ENCODE assay signal across 22 cellular contexts in the genomic region with DNA sequence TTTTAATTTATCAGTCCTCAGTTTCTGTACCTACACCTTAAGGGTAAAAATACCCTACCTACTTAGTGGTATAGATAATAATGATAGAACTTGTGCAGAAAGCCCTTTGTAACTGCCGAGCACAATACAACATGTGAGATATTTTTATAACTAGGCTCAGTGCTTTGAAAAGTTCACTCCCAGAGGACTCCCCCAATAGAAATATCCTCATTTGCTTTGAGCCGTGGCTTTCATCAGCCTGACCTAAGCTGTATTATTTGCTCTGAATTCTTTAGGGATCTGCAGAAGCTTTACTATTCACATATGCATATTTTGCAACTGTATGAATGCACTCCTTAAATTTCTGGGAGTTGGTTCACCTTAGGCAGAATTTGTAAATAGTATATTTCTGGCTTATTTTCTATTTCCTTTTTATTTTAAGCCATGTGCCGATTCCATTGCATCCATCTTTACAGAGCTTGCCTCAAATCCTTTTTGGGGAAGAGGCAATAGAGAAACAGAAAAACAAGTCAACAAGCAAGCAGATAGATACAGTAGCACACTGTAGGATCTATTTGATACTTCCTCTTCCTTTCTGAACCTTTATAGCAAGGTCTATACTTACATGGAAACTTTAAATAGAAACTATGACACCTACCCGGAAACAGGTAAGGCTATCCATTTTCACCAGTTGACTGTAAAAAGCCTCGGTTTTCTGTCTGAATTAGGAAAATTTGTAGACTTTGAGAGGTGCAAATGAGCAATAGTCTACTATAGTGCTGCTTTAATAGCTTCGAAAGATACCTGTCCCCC.
DNase-seq lines count a peak whose midpoint lies in the region; ATAC-seq, FAIRE-seq and TF ChIP-seq lines count a peak whose summit lies in the region.
"Had no signal": no experiment of that assay in that cellular context is flagged by ENCODE, and none has a peak within 500 bp of the region (broad histone marks: within the 10 kb centered on the region; RNA-seq: fewer than 3 reads in every experiment).

No MANE protein-coding gene starts in this region.

- no peaks in the 10 kb centered on the region for H3K4me1 Mint-ChIP-seq in MCF 10A (ENCODE audit: insufficient read depth, unreplicated experiment)

- H3K9me2 ChIP-seq in OCI-LY1 (ENCODE audit: low read depth, low read length) = no peaks in the 10 kb centered on the region

- H3K4me1 ChIP-seq in OCI-LY1 (ENCODE audit: insufficient read depth, low read length, severe bottlenecking) (peaks cover 19% of the 10 kb centered on the region), small intestine (ENCODE audit: control insufficient read depth in 2 of 2, insufficient read depth in 1 of 2, low read depth in 1 of 2, low read length in 1 of 2) (no peaks in the 10 kb centered on the region), mammary epithelial cell (ENCODE audit: insufficient read depth, low read length) (no peaks in the 10 kb centered on the region)
- H3K4me1 ChIP-seq: SJSA1, uterus had no signal

- WGBS in small intestine, 3 donors = 80 to 85% (median 81%) methylated on average over 6 of the region's 6 CpGs
- WGBS in mammary epithelial cell (ENCODE audit: low coverage, missing lambda C conversion rate) = 55% methylated on average over 6 of the region's 6 CpGs

- H3K9me3 Mint-ChIP-seq in MCF 10A (ENCODE audit: unreplicated experiment) = peaks cover 9% of the 10 kb centered on the region
- H3K9me3 Mint-ChIP-seq: activated T-helper 2 cell treated with anti-CD3 and anti-CD28 coated beads, Interferon-gamma antibody, Interleukin-2, Interleukin-4, amounts not matched to agents 10 μg/mL and 5 μg/mL and 100 μg/mL, durations not matched to agents 14 hours and 24 hours and 36 hours had no signal

- ATAC-seq in GM21360 (IDR thresholded peaks at IDR 0.05; ENCODE audit: unreplicated experiment) (peak; percentile 89), HG03095 (IDR thresholded peaks at IDR 0.05; ENCODE audit: unreplicated experiment) (peak; percentile 80)
- ATAC-seq: activated CD8-positive, alpha-beta T cell treated with anti-CD3 and anti-CD28 coated beads, Interleukin-2, amount 10 ng/mL, durations not matched to agents 7 days and 5 days; HCT116; mucosa of descending colon had no signal

- H3K79me2 ChIP-seq in OCI-LY1 (ENCODE audit: insufficient read depth, low read length) = no peaks in the 10 kb centered on the region
- H3K79me2 ChIP-seq in mammary epithelial cell (ENCODE audit: insufficient read depth, low read length) = no peaks in the 10 kb centered on the region

- POLR2A ChIA-PET in MCF 10A (lab: Yijun Ruan, JAX) = no interaction called here

- no peak for TF ChIP-seq CTCF in OCI-LY1 (IDR thresholded peaks at IDR 0.05; ENCODE audit: low read length)
- no peak for TF ChIP-seq CTCF in GM20000 (IDR thresholded peaks at IDR 0.05; ENCODE audit: extremely low read depth, missing control alignments)
- TF ChIP-seq CTCF in mammary epithelial cell (conservative IDR thresholded peaks at IDR 0.05 in 1 of 2, IDR thresholded peaks at IDR 0.05 in 1 of 2; ENCODE audit: extremely low read depth in 1 of 2, insufficient read depth in 1 of 2, low read depth in 1 of 2, low read length in 2 of 2) = no peak
- TF ChIP-seq CTCF in MCF 10A (IDR thresholded peaks at IDR 0.05; ENCODE audit: unreplicated experiment) = no peak

- peak overlapping the region; percentile 46 for H3K4me2 ChIP-seq in OCI-LY1 (ENCODE audit: low read length)
- H3K4me2 ChIP-seq in mammary epithelial cell (ENCODE audit: insufficient read depth, low read depth, low read length) = no peak overlapping the region
- H3K4me2 ChIP-seq: smooth muscle cell had no signal

- H3K27ac Mint-ChIP-seq in MCF 10A (ENCODE audit: low read depth, unreplicated experiment) = no peak overlapping the region
- H3K27ac Mint-ChIP-seq: activated CD8-positive, alpha-beta T cell treated with anti-CD3 and anti-CD28 coated beads, Interleukin-2, amount 10 ng/mL, durations not matched to agents 7 days and 5 days; activated T-helper 2 cell treated with anti-CD3 and anti-CD28 coated beads, Interferon-gamma antibody, Interleukin-2, Interleukin-4, amounts not matched to agents 10 μg/mL and 5 μg/mL and 100 μg/mL, durations not matched to agents 14 hours and 24 hours and 36 hours had no signal

- H3K27me3 Mint-ChIP-seq in MCF 10A (ENCODE audit: insufficient read depth, unreplicated experiment) = no peaks in the 10 kb centered on the region

- H3K4me3 ChIP-seq in OCI-LY1 (ENCODE audit: low read depth, low read length, poor library complexity, severe bottlenecking) = peak overlapping the region; percentile 14
- H3K4me3 ChIP-seq in small intestine (ENCODE audit: low read depth in 1 of 2, low read length in 2 of 2) = no peak overlapping the region
- no peak overlapping the region for H3K4me3 ChIP-seq in mammary epithelial cell (replicated peaks in 1 of 3; ENCODE audit: insufficient read depth in 1 of 3, low read depth in 2 of 3, low read length in 3 of 3)
- H3K4me3 ChIP-seq: coronary artery, mucosa of descending colon, SJSA1, smooth muscle cell, uterus had no signal

- H3K27ac ChIP-seq in OCI-LY1 (ENCODE audit: low read depth, low read length, poor library complexity, severe bottlenecking) (peak overlapping the region; percentile 25), small intestine (ENCODE audit: low read depth in 1 of 2, low read length in 1 of 2) (no peak overlapping the region), mammary epithelial cell (ENCODE audit: insufficient read depth, low read depth, low read length) (no peak overlapping the region)
- H3K27ac ChIP-seq: coronary artery, epithelial cell of prostate, SJSA1, uterus had no signal

- FAIRE-seq in GM12891 (lab: Jason Lieb, UNC) = no peak
- FAIRE-seq in small intestine (lab: Jason Lieb, UNC) = no peak

- DNase-seq in GM12891 (ENCODE audit: insufficient read length, low spot score) (peak; percentile 0), small intestine (no peak), GM20000 (ENCODE audit: low spot score) (no peak), mammary epithelial cell (no peak), MCF 10A (ENCODE audit: unreplicated experiment) (no peak)
- DNase-seq: activated CD8-positive, alpha-beta T cell treated with anti-CD3 and anti-CD28 coated beads, Interleukin-2, amount 10 ng/mL, durations not matched to agents 7 days and 5 days; KBM-7; kidney; mucosa of descending colon; NCI-H1417; NCI-H345; stimulated activated naive CD4-positive, alpha-beta T cell treated with Interleukin-2 at 50 U/mL for 16 hours; uterus had no signal

- BruUV-seq in mammary epithelial cell (replicated peaks; lab: Mats Ljungman, UMichigan) = no TSS peak
- BruUV-seq in MCF 10A (replicated peaks; lab: Mats Ljungman, UMichigan) = no TSS peak

- H3K27me3 ChIP-seq in OCI-LY1 (ENCODE audit: insufficient read depth, low read length) = no peaks in the 10 kb centered on the region
- H3K27me3 ChIP-seq in small intestine (ENCODE audit: control insufficient read depth in 2 of 2, insufficient read depth in 2 of 2, low read length in 2 of 2) = no peaks in the 10 kb centered on the region
- H3K27me3 ChIP-seq in mammary epithelial cell (ENCODE audit: insufficient read depth, low read length) = no peaks in the 10 kb centered on the region
- H3K27me3 ChIP-seq: SJSA1, uterus had no signal

- H3K36me3 Mint-ChIP-seq in MCF 10A (ENCODE audit: insufficient read depth, unreplicated experiment) = no peaks in the 10 kb centered on the region

- H3K9ac ChIP-seq in OCI-LY1 (ENCODE audit: low read length) (no peak overlapping the region), mammary epithelial cell (ENCODE audit: insufficient read depth, low read length) (no peak overlapping the region)

- H2AFZ ChIP-seq in OCI-LY1 (ENCODE audit: low read length) = no peak overlapping the region
- no peak overlapping the region for H2AFZ ChIP-seq in mammary epithelial cell (ENCODE audit: low read depth, low read length)

- no peak for TF ChIP-seq POLR2A in GM12891 (IDR thresholded peaks at IDR 0.05; ENCODE audit: low read depth, low read length)

- H3K36me3 ChIP-seq in OCI-LY1 (ENCODE audit: insufficient read depth, low read length) (no peaks in the 10 kb centered on the region), small intestine (ENCODE audit: control insufficient read depth in 2 of 2, insufficient read depth in 2 of 2, low read length in 2 of 2) (no peaks in the 10 kb centered on the region), mammary epithelial cell (ENCODE audit: insufficient read depth, low read length) (no peaks in the 10 kb centered on the region)
- H3K36me3 ChIP-seq: SJSA1, uterus had no signal

- intact Hi-C loops in mammary epithelial cell (cut with micrococcal nuclease) = no loop called here
- intact Hi-C loops in MCF 10A (cut with micrococcal nuclease) = no loop called here

- no peaks in the 10 kb centered on the region for H3F3A ChIP-seq in OCI-LY1 (ENCODE audit: insufficient read depth, low read length)

- H4K20me1 ChIP-seq in OCI-LY1 (ENCODE audit: insufficient read depth, low read length) (no peaks in the 10 kb centered on the region), mammary epithelial cell (ENCODE audit: insufficient read depth, low read length) (no peaks in the 10 kb centered on the region)

- CTCF ChIA-PET in mammary epithelial cell (lab: Charles Lee; ENCODE audit: low non-redundant PET) = no interaction called here
- CTCF ChIA-PET in MCF 10A (lab: Yijun Ruan, JAX) = no interaction called here

- H3K9me3 ChIP-seq in OCI-LY1 (ENCODE audit: low read length) (no peaks in the 10 kb centered on the region), small intestine (ENCODE audit: control insufficient read depth, low read depth) (no peaks in the 10 kb centered on the region), mammary epithelial cell (replicated peaks; ENCODE audit: insufficient read depth, low read length) (peaks cover 7% of the 10 kb centered on the region)
- H3K9me3 ChIP-seq: mucosa of descending colon, SJSA1, uterus had no signal

- no peak overlapping the region for H3K4me3 Mint-ChIP-seq in MCF 10A (ENCODE audit: unreplicated experiment)
- H3K4me3 Mint-ChIP-seq: activated CD8-positive, alpha-beta T cell treated with anti-CD3 and anti-CD28 coated beads, Interleukin-2, amount 10 ng/mL, durations not matched to agents 7 days and 5 days had no signal

- dilution Hi-C loops in mammary epithelial cell (cut with HindIII; ENCODE audit: low sequenced_read_pairs) = no loop called here

- in situ Hi-C loops in mammary epithelial cell (cut with MboI; ENCODE audit: low sequenced_read_pairs in 2 of 2) = no loop called here

TF ChIP-seq in GM12891, 5 proteins besides CTCF, POLR2A, EP300 and RAD21:
- no peak for TF ChIP-seq POLR2AphosphoS5 (IDR thresholded peaks at IDR 0.05; ENCODE audit: low read depth, low read length)
- TF ChIP-seq SPI1 (IDR thresholded peaks at IDR 0.05; ENCODE audit: low read depth, low read length) = no peak
- TF ChIP-seq POU2F2 (IDR thresholded peaks at IDR 0.05; ENCODE audit: low read depth, low read length) = no peak
- no peak for TF ChIP-seq PAX5 (IDR thresholded peaks at IDR 0.05; ENCODE audit: insufficient read depth, low read length, severe bottlenecking)
- no peak for TF ChIP-seq TAF1 (IDR thresholded peaks at IDR 0.05; ENCODE audit: low read depth, low read length)
